8 cellular contexts compared by ENCODE assay signal in the genomic region with DNA sequence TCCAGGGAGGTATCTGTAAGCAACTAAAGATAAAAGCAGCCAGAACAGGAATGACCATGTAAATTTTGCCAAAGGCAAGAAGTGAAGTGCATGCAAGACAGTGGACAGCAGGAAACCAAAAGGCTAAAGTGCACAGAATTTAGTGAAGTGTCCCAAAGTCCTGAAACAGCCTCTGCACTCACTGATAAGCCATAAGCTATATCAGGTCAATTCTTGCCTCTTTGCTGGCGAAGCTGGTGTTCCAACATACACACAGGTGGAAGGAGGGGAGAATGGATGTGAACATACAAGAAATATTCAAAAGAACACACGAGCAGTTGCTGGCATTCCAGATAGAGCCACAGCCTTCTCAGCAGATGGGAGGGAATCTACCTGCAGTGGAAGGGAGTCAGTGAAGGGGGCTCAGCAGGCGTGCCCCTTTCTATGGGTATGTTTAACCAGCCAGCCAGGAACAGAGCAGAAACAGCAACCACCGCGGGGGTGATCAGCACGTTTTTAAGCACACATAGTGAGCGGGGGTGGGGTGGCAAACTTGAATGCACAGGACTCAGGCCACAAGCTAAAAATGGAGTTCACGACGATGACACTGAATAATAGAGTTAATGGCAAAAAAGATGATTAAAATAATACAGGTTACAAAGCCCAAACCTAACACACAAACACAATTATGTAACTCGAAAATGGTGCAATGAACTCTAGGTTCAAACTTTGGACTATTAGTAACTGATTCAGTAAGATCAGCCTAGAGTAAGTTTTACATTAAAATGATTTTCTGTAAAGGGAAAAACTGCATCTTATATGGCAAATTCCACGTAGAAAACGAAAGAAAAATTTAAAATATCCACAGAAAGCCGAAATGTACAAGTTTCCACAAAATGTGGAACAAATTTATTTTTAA. TPM values are rescaled to one million over a fixed set of nuclear protein-coding genes. Genes with fewer than 3 reads are reported as not detected.
A peak's percentile ranks its signal among the peaks of the same experiment; 100 is the strongest.
DNase-seq lines count a peak whose midpoint lies in the region; ATAC-seq and TF ChIP-seq lines count a peak whose summit lies in the region.

No MANE protein-coding gene starts in this region.

- TF ChIP-seq POLR2A in body of pancreas (IDR thresholded peaks at IDR 0.05): peak in 1 of 3 donors; percentile 47

- H3K4me1 ChIP-seq in GM23248 (ENCODE audit: insufficient read depth): peaks cover 13% of the 10 kb centered on the region
- peaks cover 58% of the 10 kb centered on the region for H3K4me1 ChIP-seq in body of pancreas

- peak overlapping the region; percentile 84 for H3K9ac ChIP-seq in GM23248

- no peak for TF ChIP-seq CTCF in body of pancreas (IDR thresholded peaks at IDR 0.05)

- H3K27ac ChIP-seq in GM23248 (peak overlapping the region; percentile 80), body of pancreas (peak overlapping the region; percentile 80 to 97 (median 96))

- intact Hi-C loops in body of pancreas (cut with DNase I): no loop called here

- peak overlapping the region; percentile 73 for H2AFZ ChIP-seq in GM23248

- DNase-seq in GM23248 (peak; percentile 59), RPMI7951 (ENCODE audit: low read depth) (peak; percentile 36), body of pancreas (peak; percentile 33 to 63 (median 54)), left lobe of liver (ENCODE audit: low spot score) (no peak), ecto neural progenitor cell (ENCODE audit: low spot score) (no peak), LoVo (ENCODE audit: low spot score) (no peak)
- peak; percentile 23 for DNase-seq in stimulated activated CD8-positive, alpha-beta memory T cell treated with anti-CD3 and anti-CD28 coated beads, Interleukin-4, amount 100 ng/mL, for 24 hours (ENCODE audit: low read depth)

- H3K36me3 ChIP-seq in GM23248 (ENCODE audit: low read depth): peaks cover 15% of the 10 kb centered on the region; the same call in 1 of the 2 replicates
- H3K36me3 ChIP-seq in body of pancreas (replicated peaks in 1 of 2; ENCODE audit: insufficient read depth in 1 of 2, low read depth in 2 of 2): peaks cover 0 to 7% of the 10 kb centered on the region in 2 donors

- in situ Hi-C loops in GM23248 (cut with MboI): no loop called here

- ATAC-seq in body of pancreas (no peak), left lobe of liver (peak; percentile 9), GM18511 (IDR thresholded peaks at IDR 0.05; ENCODE audit: unreplicated experiment) (no peak)

- no peaks in the 10 kb centered on the region for H3K9me3 ChIP-seq in GM23248 (ENCODE audit: low read depth)
- no peaks in the 10 kb centered on the region for H3K9me3 ChIP-seq in body of pancreas

- H3F3A ChIP-seq in GM23248 (ENCODE audit: insufficient read depth): no peaks in the 10 kb centered on the region

- peaks cover 54% of the 10 kb centered on the region for H3K79me2 ChIP-seq in GM23248 (ENCODE audit: insufficient read depth)

- H3K9me2 ChIP-seq in GM23248 (ENCODE audit: insufficient read depth): no peaks in the 10 kb centered on the region

- WGBS in GM23248 (ENCODE audit: low coverage in 1 of 2, low lambda C conversion rate in 2 of 2, missing lambda C conversion rate in 2 of 2), 2 experiments: 6 to 7% methylated on average over 13 of the region's 13 CpGs
- 3 to 10% methylated on average over 13 of the region's 13 CpGs for WGBS in body of pancreas, 2 donors

- no peaks in the 10 kb centered on the region for H4K20me1 ChIP-seq in GM23248 (ENCODE audit: insufficient read depth)

- H3K4me3 ChIP-seq in GM23248 (peak overlapping the region; percentile 80), body of pancreas (peak overlapping the region in 1 of 2 donors; percentile 69)

- H3K27me3 ChIP-seq in GM23248 (replicated peaks; ENCODE audit: insufficient read depth) (no peaks in the 10 kb centered on the region), body of pancreas (no peaks in the 10 kb centered on the region)

- peak overlapping the region; percentile 89 for H3K4me2 ChIP-seq in GM23248 (ENCODE audit: unreplicated experiment)

RNA-seq across cellular contexts. Expression of a gene that starts 1.2 kb away (rescaled TPM):
- total RNA-seq in GM23248 (2014; rRNA removed; shearing (Covaris generic)): 91.7 and 116 TPM in 2 replicates
- 134 and 138 TPM in 2 replicates for polyA plus RNA-seq in GM23248 (2016; fragmentation: Nextera tagmentation; extraction: Ambion mirVana)
- 154 and 176 TPM in 2 replicates for total RNA-seq in RPMI7951 (2014; rRNA removed; shearing (Covaris generic))
- total RNA-seq in body of pancreas: 10 to 100 TPM; 16.5 to 55.8 TPM
- 129 TPM for total RNA-seq in left lobe of liver

RNA-seq across cellular contexts. Expression of a gene that starts 55.3 kb away (rescaled TPM):
- total RNA-seq in GM23248 (2014; rRNA removed; shearing (Covaris generic)): not detected in 2 replicates
- polyA plus RNA-seq in GM23248 (2016; fragmentation: Nextera tagmentation; extraction: Ambion mirVana): not detected in 2 replicates
- not detected in 2 replicates for total RNA-seq in RPMI7951 (2014; rRNA removed; shearing (Covaris generic))
- not detected for total RNA-seq in body of pancreas
- not detected for total RNA-seq in left lobe of liver

Comparison
In these comparisons a context has a peak if more than half of its experiments do, and no peak if none do; other contexts are left out.
1. DNase-seq: peak in GM23248 (single experiment), RPMI7951 (single experiment), body of pancreas (4 of 4) and stimulated activated CD8-positive, alpha-beta memory T cell treated with anti-CD3 and anti-CD28 coated beads, Interleukin-4, amount 100 ng/mL, for 24 hours (single experiment); none in left lobe of liver (single experiment), ecto neural progenitor cell (single experiment) and LoVo (single experiment).